13 cellular contexts compared by ENCODE assay signal in genomic region chr11:72624496-72625201, GRCh38. TPM values are rescaled to one million over a fixed set of nuclear protein-coding genes. Genes with fewer than 3 reads are reported as not detected.
DNase-seq lines count a peak whose midpoint lies in the region; ATAC-seq, FAIRE-seq and TF ChIP-seq lines count a peak whose summit lies in the region.
"Had no signal": no experiment of that assay in that cellular context is flagged by ENCODE, and none has a peak within 500 bp of the region (broad histone marks: within the 10 kb centered on the region; RNA-seq: fewer than 3 reads in every experiment).

No MANE protein-coding gene starts in this region.

- peak overlapping the region; percentile 2 for H2AFZ ChIP-seq in endothelial cell of umbilical vein (ENCODE audit: low read depth, low read length)

- no peak for TF ChIP-seq CTCF in endothelial cell of umbilical vein (IDR thresholded peaks at IDR 0.05; ENCODE audit: extremely low read depth in 1 of 2, insufficient read depth in 1 of 2, low read depth in 1 of 2, low read length in 2 of 2)
- TF ChIP-seq CTCF in mucosa of descending colon (IDR thresholded peaks at IDR 0.05): no peak
- TF ChIP-seq CTCF in testis (IDR thresholded peaks at IDR 0.05): no peak

- H4K20me1 ChIP-seq in endothelial cell of umbilical vein (replicated peaks; ENCODE audit: control insufficient read depth, extremely low read depth, insufficient read depth, low read length): no peaks in the 10 kb centered on the region

- H3K4me1 Mint-ChIP-seq in activated CD8-positive, alpha-beta T cell treated with anti-CD3 and anti-CD28 coated beads, Interleukin-2, amount 10 ng/mL, durations not matched to agents 7 days and 5 days (ENCODE audit: low read depth): peaks cover 50% of the 10 kb centered on the region

- H3K9ac ChIP-seq in endothelial cell of umbilical vein (replicated peaks; ENCODE audit: extremely low read depth, insufficient read depth, low read length): peak overlapping the region; percentile 56

- H3K36me3 Mint-ChIP-seq in activated CD8-positive, alpha-beta T cell treated with anti-CD3 and anti-CD28 coated beads, Interleukin-2, amount 10 ng/mL, durations not matched to agents 7 days and 5 days (ENCODE audit: low read depth): no peaks in the 10 kb centered on the region
- H3K36me3 Mint-ChIP-seq: stimulated activated memory B cell treated with anti-CD40 and anti-IgM and Interleukin-4, amounts not matched to agents 10 μg/mL and 1 μg/mL and 100 μg/mL, for 72 hours had no signal

- H3K27ac ChIP-seq in endothelial cell of umbilical vein (ENCODE audit: insufficient read depth, low read depth, low read length): peak overlapping the region; percentile 80
- no peak overlapping the region for H3K27ac ChIP-seq in testis
- H3K27ac ChIP-seq: brain microvascular endothelial cell had no signal

- intact Hi-C loops in endothelial cell of umbilical vein (cut with micrococcal nuclease): loop anchor here (1.0 kb wide), 2 partner anchors 10 to 19 kb away; no protein-coding TSS in a partner anchor
- intact Hi-C loops in mucosa of descending colon (cut with DNase I, micrococcal nuclease): no loop called here
- intact Hi-C loops in testis (cut with DNase I; ENCODE audit: low total_unique reads): no loop called here

- H3K27ac Mint-ChIP-seq in activated CD8-positive, alpha-beta T cell treated with anti-CD3 and anti-CD28 coated beads, Interleukin-2, amount 10 ng/mL, durations not matched to agents 7 days and 5 days: peak overlapping the region; percentile 2
- H3K27ac Mint-ChIP-seq: stimulated activated memory B cell treated with anti-CD40 and anti-IgM and Interleukin-4, amounts not matched to agents 10 μg/mL and 1 μg/mL and 100 μg/mL, for 72 hours; T-helper 1 cell treated with Interleukin-12 subunit alpha and Interleukin-12 subunit beta and Interleukin-4 antibody, amounts not matched to agents 30 μg/mL and 1 μg/mL, for 36 hours had no signal

- H3K36me3 ChIP-seq in endothelial cell of umbilical vein (ENCODE audit: control insufficient read depth in 2 of 2, extremely low read depth in 1 of 2, insufficient read depth in 2 of 2, low read length in 2 of 2) (no peaks in the 10 kb centered on the region), mucosa of descending colon (ENCODE audit: low read depth) (no peaks in the 10 kb centered on the region), testis (ENCODE audit: low read depth, missing control alignments) (no peaks in the 10 kb centered on the region)
- H3K36me3 ChIP-seq: brain microvascular endothelial cell had no signal

- no peak overlapping the region for H3K4me3 ChIP-seq in endothelial cell of umbilical vein (replicated peaks in 1 of 3; ENCODE audit: insufficient read depth in 1 of 3, low read depth in 1 of 3, low read length in 3 of 3)
- no peak overlapping the region for H3K4me3 ChIP-seq in mucosa of descending colon
- no peak overlapping the region for H3K4me3 ChIP-seq in testis

- POLR2A ChIA-PET in activated CD8-positive, alpha-beta T cell treated with anti-CD3 and anti-CD28 coated beads, Interleukin-2, amount 10 ng/mL, durations not matched to agents 7 days and 5 days (lab: Charles Lee): no interaction called here
- POLR2A ChIA-PET in endothelial cell of umbilical vein (lab: Charles Lee): interaction anchor here (0.7 kb wide), 1 partner anchor 75 kb away, joined by 3 read pairs; no protein-coding TSS in a partner anchor

- CTCF ChIA-PET in activated CD8-positive, alpha-beta T cell treated with anti-CD3 and anti-CD28 coated beads, Interleukin-2, amount 10 ng/mL, durations not matched to agents 7 days and 5 days (lab: Charles Lee): no interaction called here
- CTCF ChIA-PET in endothelial cell of umbilical vein (lab: Charles Lee): interaction anchor here (1.3 to 1.9 kb wide), 4 partner anchors 11 to 26 kb away, joined by 6 to 7 read pairs (median 6); no protein-coding TSS in a partner anchor

- dilution Hi-C loops in endothelial cell of umbilical vein (cut with MboI; ENCODE audit: extremely low pct_ligation_motif_present, low sequenced_read_pairs): no loop called here

- peaks cover 14% of the 10 kb centered on the region for H3K27me3 Mint-ChIP-seq in activated CD8-positive, alpha-beta T cell treated with anti-CD3 and anti-CD28 coated beads, Interleukin-2, amount 10 ng/mL, durations not matched to agents 7 days and 5 days (ENCODE audit: low read depth)

- H3K9me3 ChIP-seq in endothelial cell of umbilical vein (replicated peaks; ENCODE audit: control insufficient read depth, insufficient read depth, low read length) (no peaks in the 10 kb centered on the region), mucosa of descending colon (no peaks in the 10 kb centered on the region), testis (no peaks in the 10 kb centered on the region)

- H3K79me2 ChIP-seq in endothelial cell of umbilical vein (ENCODE audit: control insufficient read depth, insufficient read depth, low read length): no peaks in the 10 kb centered on the region

- peak; percentile 28 for FAIRE-seq in endothelial cell of umbilical vein (lab: Jason Lieb, UNC)

- no TSS peak for BruUV-seq in endothelial cell of umbilical vein (replicated peaks; lab: Mats Ljungman, UMichigan)

- TF ChIP-seq POLR2A in endothelial cell of umbilical vein (IDR thresholded peaks at IDR 0.05; ENCODE audit: low read depth, low read length) (no peak), testis (IDR thresholded peaks at IDR 0.05) (no peak)

- no peaks in the 10 kb centered on the region for H3K9me1 ChIP-seq in endothelial cell of umbilical vein (replicated peaks; ENCODE audit: control insufficient read depth, extremely low read depth, insufficient read depth, low read length)

- 89 to 92% methylated on average over 10 to 12 of the region's 12 CpGs for WGBS in testis, 2 donors

- no peak for DNase-seq in activated CD8-positive, alpha-beta T cell treated with anti-CD3 and anti-CD28 coated beads, Interleukin-2, amount 10 ng/mL, durations not matched to agents 7 days and 5 days
- DNase-seq in endothelial cell of umbilical vein (ENCODE audit: low read depth, low spot score): peak; percentile 71
- DNase-seq in mucosa of descending colon: no peak
- peak; percentile 30 for DNase-seq in testis
- DNase-seq: activated CD8-positive, alpha-beta memory T cell treated with anti-CD3 and anti-CD28 coated beads, Interleukin-2, amount 50 U/mL, for 48 hours; brain microvascular endothelial cell; DMS 273 treated with DMSO at 0.1 percent for 48 hours; midbrain had no signal

- peaks cover 4% of the 10 kb centered on the region for H3K9me3 Mint-ChIP-seq in activated CD8-positive, alpha-beta T cell treated with anti-CD3 and anti-CD28 coated beads, Interleukin-2, amount 10 ng/mL, durations not matched to agents 7 days and 5 days (ENCODE audit: insufficient read depth)
- H3K9me3 Mint-ChIP-seq: stimulated activated memory B cell treated with anti-CD40 and anti-IgM and Interleukin-4, amounts not matched to agents 10 μg/mL and 1 μg/mL and 100 μg/mL, for 72 hours; T-helper 1 cell treated with Interleukin-12 subunit alpha and Interleukin-12 subunit beta and Interleukin-4 antibody, amounts not matched to agents 30 μg/mL and 1 μg/mL, for 36 hours had no signal

- H3K27me3 ChIP-seq in endothelial cell of umbilical vein (ENCODE audit: control insufficient read depth in 2 of 2, insufficient read depth in 2 of 2, low read length in 2 of 2): no peaks in the 10 kb centered on the region
- no peaks in the 10 kb centered on the region for H3K27me3 ChIP-seq in testis
- H3K27me3 ChIP-seq: brain microvascular endothelial cell had no signal

- H3K4me3 Mint-ChIP-seq in activated CD8-positive, alpha-beta T cell treated with anti-CD3 and anti-CD28 coated beads, Interleukin-2, amount 10 ng/mL, durations not matched to agents 7 days and 5 days: no peak overlapping the region
- H3K4me3 Mint-ChIP-seq: stimulated activated memory B cell treated with anti-CD40 and anti-IgM and Interleukin-4, amounts not matched to agents 10 μg/mL and 1 μg/mL and 100 μg/mL, for 72 hours; T-helper 1 cell treated with Interleukin-12 subunit alpha and Interleukin-12 subunit beta and Interleukin-4 antibody, amounts not matched to agents 30 μg/mL and 1 μg/mL, for 36 hours had no signal

- peak; percentile 37 for ATAC-seq in activated CD8-positive, alpha-beta T cell treated with anti-CD3 and anti-CD28 coated beads, Interleukin-2, amount 10 ng/mL, durations not matched to agents 7 days and 5 days
- peak; percentile 13 for ATAC-seq in mucosa of descending colon
- no peak for ATAC-seq in GM21529 (IDR thresholded peaks at IDR 0.05; ENCODE audit: unreplicated experiment)
- no peak for ATAC-seq in HG02885 (IDR thresholded peaks at IDR 0.05; ENCODE audit: poor library complexity, unreplicated experiment)
- no peak for ATAC-seq in HG03521 (IDR thresholded peaks at IDR 0.05; ENCODE audit: unreplicated experiment)
- ATAC-seq: stimulated activated memory B cell treated with anti-CD40 and anti-IgM and Interleukin-4, amounts not matched to agents 10 μg/mL and 1 μg/mL and 100 μg/mL, for 72 hours had no signal

- H3K4me1 ChIP-seq in endothelial cell of umbilical vein (ENCODE audit: control insufficient read depth, extremely low read depth, insufficient read depth, low read length) (peaks cover 19% of the 10 kb centered on the region), mucosa of descending colon (ENCODE audit: low read depth) (peaks cover 10% of the 10 kb centered on the region), testis (peaks cover 7% of the 10 kb centered on the region)

- peak overlapping the region; percentile 9 for H3K4me2 ChIP-seq in endothelial cell of umbilical vein (ENCODE audit: insufficient read depth, low read length)

TF ChIP-seq in endothelial cell of umbilical vein, 7 proteins besides CTCF, POLR2A, EP300 and RAD21 (continues in another document):
- TF ChIP-seq POLR2AphosphoS5 (IDR thresholded peaks at IDR 0.05; ENCODE audit: insufficient read depth, low read depth, low read length) (peak; percentile 40), MYC (IDR thresholded peaks at IDR 0.05; ENCODE audit: low read depth, low read length) (no peak), JUN (IDR thresholded peaks at IDR 0.05; ENCODE audit: borderline replicate concordance, insufficient read depth, insufficient read length, low read depth) (peak; percentile 59), GATA2 (IDR thresholded peaks at IDR 0.05; ENCODE audit: insufficient read depth, insufficient read length, low read depth, low read length) (no peak)

RNA-seq across cellular contexts. Expression of gene PDE2A, which starts 49.6 kb away (rescaled TPM):
- total RNA-seq in activated CD8-positive, alpha-beta T cell treated with anti-CD3 and anti-CD28 coated beads, Interleukin-2, amount 10 ng/mL, durations not matched to agents 7 days and 5 days: under 1 TPM; 0.26 to 0.37 TPM
- total RNA-seq in endothelial cell of umbilical vein: 14.3 and 14.8 TPM in 2 replicates
- 14.2 and 16.8 TPM in 2 replicates for polyA plus RNA-seq in endothelial cell of umbilical vein
- polyA plus RNA-seq in endothelial cell of umbilical vein (2011; cell fraction: cytosol; rRNA removed): 8.6 and 12.7 TPM in 2 replicates
- polyA plus RNA-seq in endothelial cell of umbilical vein (2011; cell fraction: nucleus; rRNA removed): 57.4 and 57.6 TPM in 2 replicates
- 6.0 and 16.2 TPM in 2 replicates for polyA plus RNA-seq in endothelial cell of umbilical vein (2012)
- polyA minus RNA-seq in endothelial cell of umbilical vein: 21.9 and 25.8 TPM in 2 replicates
- polyA minus RNA-seq in endothelial cell of umbilical vein (2011; cell fraction: cytosol; rRNA and poly(A)+ RNA removed): 76.6 TPM
- polyA minus RNA-seq in endothelial cell of umbilical vein (2011; cell fraction: nucleus; rRNA and poly(A)+ RNA removed): 15.7 and 24.2 TPM in 2 replicates
- 10 to 100 TPM in 1 of 3 donors, 1 to 10 TPM in 2; 7.0 to 45.9 (median 9.6) TPM for total RNA-seq in mucosa of descending colon
- 10 to 100 TPM; 15.2 to 20.6 TPM for total RNA-seq in testis
- 14.1 TPM for polyA plus RNA-seq in testis (ENCODE audit: insufficient read depth, low read depth, low replicate concordance)

Comparison
In these comparisons a context has a peak if more than half of its experiments do, and no peak if none do; other contexts are left out.
1. ATAC-seq: peak in activated CD8-positive, alpha-beta T cell treated with anti-CD3 and anti-CD28 coated beads, Interleukin-2, amount 10 ng/mL, durations not matched to agents 7 days and 5 days (single experiment) and mucosa of descending colon (single experiment); none in GM21529 (single experiment), HG02885 (single experiment) and HG03521 (single experiment).
2. DNase-seq: peak in endothelial cell of umbilical vein (single experiment) and testis (single experiment); none in activated CD8-positive, alpha-beta T cell treated with anti-CD3 and anti-CD28 coated beads, Interleukin-2, amount 10 ng/mL, durations not matched to agents 7 days and 5 days (single experiment) and mucosa of descending colon (0 of 3).
3. RNA of gene PDE2A, which starts 49.6 kb away (total RNA-seq): 15.2 to 20.6 TPM in testis, 14.3 to 14.8 TPM in endothelial cell of umbilical vein and 7.0 to 45.9 TPM in mucosa of descending colon; 0.26 to 0.37 TPM in activated CD8-positive, alpha-beta T cell treated with anti-CD3 and anti-CD28 coated beads, Interleukin-2, amount 10 ng/mL, durations not matched to agents 7 days and 5 days; every median in the first group is over 4 times any median in the second.